ENCODE assay signal across 20 cellular contexts in the genomic region with DNA sequence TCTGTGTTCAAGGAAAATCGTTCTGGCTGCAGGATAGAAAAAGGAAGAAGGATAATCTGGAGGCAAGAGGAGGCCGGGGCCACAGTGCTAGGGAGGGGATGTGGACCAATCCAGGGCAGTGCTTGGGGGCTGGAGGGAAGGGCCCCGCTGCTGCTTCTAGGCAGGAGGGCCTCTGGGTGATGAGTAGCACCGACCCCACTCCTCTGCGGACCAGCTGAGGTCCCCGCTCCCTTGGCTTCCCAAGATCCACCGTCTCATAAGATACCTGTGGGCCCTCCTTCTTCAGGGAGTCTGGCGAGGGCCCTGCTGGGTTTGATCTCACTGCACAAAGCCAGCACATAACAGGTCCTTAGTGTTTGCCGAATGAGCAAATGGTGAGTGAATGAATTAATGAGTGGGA.
DNase-seq lines count a peak whose midpoint lies in the region; ATAC-seq and TF ChIP-seq lines count a peak whose summit lies in the region.
"Had no signal": no experiment of that assay in that cellular context is flagged by ENCODE, and none has a peak within 500 bp of the region (broad histone marks: within the 10 kb centered on the region; RNA-seq: fewer than 3 reads in every experiment).

No MANE protein-coding gene starts in this region.

- WGBS in SK-N-SH (ENCODE audit: low lambda C conversion rate), result 45% methylated on average over 6 of the region's 9 CpGs
- WGBS in endodermal cell (ENCODE audit: insufficient coverage in 1 of 2, insufficient read length in 1 of 2), 2 experiments, result 90 to 91% methylated on average over 5 to 9 of the region's 9 CpGs

- no peak for TF ChIP-seq RAD21 in SK-N-SH (IDR thresholded peaks at IDR 0.05; ENCODE audit: low read length)

- ATAC-seq in SK-N-SH treated with all-trans-retinoic acid at 6 μM for 48 hours, result no peak
- ATAC-seq: GM12878, HCT116 had no signal

- H3K4me2 ChIP-seq in SK-N-SH (no peak overlapping the region), neural progenitor cell (no peak overlapping the region)
- H3K4me2 ChIP-seq: BLaER1 treated with 17β-estradiol and CSF1 and Interleukin-3, amounts not matched to agents 10 nM and 100 nM had no signal

- no peaks in the 10 kb centered on the region for H3K9me3 ChIP-seq in SK-N-SH
- H3K9me3 ChIP-seq in endodermal cell (ENCODE audit: control insufficient read depth, low read length), result no peaks in the 10 kb centered on the region
- H3K9me3 ChIP-seq in neural progenitor cell (ENCODE audit: low read depth), result no peaks in the 10 kb centered on the region
- H3K9me3 ChIP-seq: BE2C had no signal

- H3K4me3 Mint-ChIP-seq in endodermal cell (no peak overlapping the region), neural progenitor cell (no peak overlapping the region)
- H3K4me3 Mint-ChIP-seq: CD14-positive monocyte; CD4-positive, alpha-beta T cell; CD8-positive, alpha-beta memory T cell; H9 had no signal

- H3K9me2 ChIP-seq in SK-N-SH, result no peaks in the 10 kb centered on the region

- CTCF ChIA-PET in SK-N-SH (lab: Yijun Ruan, JAX), result interaction anchor here (1.0 to 2.7 kb wide), 3 partner anchors 258 to 825 kb away, joined by 5 to 9 read pairs (median 6); no protein-coding TSS in a partner anchor

- H3K27me3 ChIP-seq in SK-N-SH (ENCODE audit: insufficient read depth), result no peaks in the 10 kb centered on the region
- H3K27me3 ChIP-seq in endodermal cell (ENCODE audit: control insufficient read depth, insufficient read depth, low read length, poor library complexity, severe bottlenecking), result no peaks in the 10 kb centered on the region
- H3K27me3 ChIP-seq in neural progenitor cell, result no peaks in the 10 kb centered on the region
- H3K27me3 ChIP-seq: BE2C; BLaER1 treated with 17β-estradiol and CSF1 and Interleukin-3, amounts not matched to agents 10 nM and 100 nM had no signal

- peaks cover 0 to 5% of the 10 kb centered on the region in 2 experiments; a peak in 1 of 4 replicates for H3K4me1 ChIP-seq in SK-N-SH (ENCODE audit: control insufficient read depth in 1 of 2, insufficient read depth in 2 of 2, low read depth in 1 of 2, low read length in 1 of 2)
- H3K4me1 ChIP-seq in endodermal cell (ENCODE audit: control insufficient read depth, insufficient read depth, low read length), result no peaks in the 10 kb centered on the region
- no peaks in the 10 kb centered on the region for H3K4me1 ChIP-seq in neural progenitor cell
- H3K4me1 ChIP-seq: BE2C had no signal

- no peak overlapping the region for H3K27ac Mint-ChIP-seq in endodermal cell
- H3K27ac Mint-ChIP-seq in neural progenitor cell, result peak overlapping the region; percentile 72
- H3K27ac Mint-ChIP-seq: CD14-positive monocyte; CD4-positive, alpha-beta T cell; CD8-positive, alpha-beta memory T cell; H9 had no signal

- TF ChIP-seq CTCF in SK-N-SH (IDR thresholded peaks at IDR 0.05), result no peak
- TF ChIP-seq CTCF in endodermal cell (conservative IDR thresholded peaks at IDR 0.05), result no peak
- TF ChIP-seq CTCF in neural progenitor cell (IDR thresholded peaks at IDR 0.05), result no peak

- H3K4me1 Mint-ChIP-seq in endodermal cell (no peaks in the 10 kb centered on the region), neural progenitor cell (peaks cover 9% of the 10 kb centered on the region)

- H3F3A ChIP-seq in SK-N-SH (replicated peaks; ENCODE audit: insufficient read depth) (no peaks in the 10 kb centered on the region), neural progenitor cell (ENCODE audit: low read depth) (no peaks in the 10 kb centered on the region)

- peaks cover 9% of the 10 kb centered on the region for H3K27me3 Mint-ChIP-seq in endodermal cell (ENCODE audit: insufficient read depth)
- H3K27me3 Mint-ChIP-seq in neural progenitor cell (ENCODE audit: insufficient read depth, low read depth), result peaks cover 3% of the 10 kb centered on the region

- H3K36me3 ChIP-seq in SK-N-SH (replicated peaks in 1 of 2; ENCODE audit: control insufficient read depth in 1 of 2, insufficient read depth in 2 of 2, low read length in 1 of 2), result no peaks in the 10 kb centered on the region
- no peaks in the 10 kb centered on the region for H3K36me3 ChIP-seq in endodermal cell (ENCODE audit: control insufficient read depth, insufficient read depth, low read length)
- H3K36me3 ChIP-seq in neural progenitor cell, result no peaks in the 10 kb centered on the region
- H3K36me3 ChIP-seq: BE2C; BLaER1 treated with 17β-estradiol and CSF1 and Interleukin-3, amounts not matched to agents 10 nM and 100 nM had no signal

- no peak overlapping the region for H3K27ac ChIP-seq in SK-N-SH (ENCODE audit: low read depth in 2 of 2, low read length in 1 of 2)
- H3K27ac ChIP-seq in endodermal cell (ENCODE audit: low read depth, low read length), result no peak overlapping the region
- H3K27ac ChIP-seq in neural progenitor cell, result no peak overlapping the region
- H3K27ac ChIP-seq: 22Rv1; BLaER1 treated with 17β-estradiol and CSF1 and Interleukin-3, amounts not matched to agents 10 nM and 100 nM; GM23248 had no signal

- H3K4me3 ChIP-seq in SK-N-SH (ENCODE audit: low read depth in 2 of 2, low read length in 1 of 2) (no peak overlapping the region), endodermal cell (ENCODE audit: low read length) (no peak overlapping the region), neural progenitor cell (no peak overlapping the region)
- H3K4me3 ChIP-seq: BLaER1 treated with 17β-estradiol and CSF1 and Interleukin-3, amounts not matched to agents 10 nM and 100 nM; GM12878; GM23248 had no signal

- H2AFZ ChIP-seq in SK-N-SH (ENCODE audit: low read depth) (no peak overlapping the region), neural progenitor cell (replicated peaks) (no peak overlapping the region)
- H2AFZ ChIP-seq: GM23248 had no signal

- POLR2A ChIA-PET in SK-N-SH (lab: Yijun Ruan, JAX), result no interaction called here

- H3K9me3 Mint-ChIP-seq in endodermal cell, result peaks cover 3% of the 10 kb centered on the region
- peaks cover 2% of the 10 kb centered on the region for H3K9me3 Mint-ChIP-seq in neural progenitor cell
- H3K9me3 Mint-ChIP-seq: CD4-positive, alpha-beta T cell; H9 had no signal

- TF ChIP-seq EP300 in SK-N-SH (IDR thresholded peaks at IDR 0.05; ENCODE audit: borderline replicate concordance in 1 of 2, low read depth in 1 of 2, low read length in 1 of 2), result no peak

- no peak overlapping the region for H3K9ac ChIP-seq in SK-N-SH
- H3K9ac ChIP-seq in endodermal cell (ENCODE audit: extremely low read depth, low read length, poor library complexity, severe bottlenecking), result no peak overlapping the region
- H3K9ac ChIP-seq in neural progenitor cell, result no peak overlapping the region
- H3K9ac ChIP-seq: BLaER1 treated with 17β-estradiol and CSF1 and Interleukin-3, amounts not matched to agents 10 nM and 100 nM; GM23248 had no signal

- H4K20me1 ChIP-seq in SK-N-SH (ENCODE audit: insufficient read depth) (no peaks in the 10 kb centered on the region), neural progenitor cell (ENCODE audit: low read depth) (no peaks in the 10 kb centered on the region)

- no peaks in the 10 kb centered on the region for H3K36me3 Mint-ChIP-seq in endodermal cell (ENCODE audit: low read depth)
- no peaks in the 10 kb centered on the region for H3K36me3 Mint-ChIP-seq in neural progenitor cell
- H3K36me3 Mint-ChIP-seq: CD14-positive monocyte; CD8-positive, alpha-beta memory T cell had no signal

- H3K79me2 ChIP-seq in SK-N-SH (ENCODE audit: insufficient read depth), result no peaks in the 10 kb centered on the region
- H3K79me2 ChIP-seq in neural progenitor cell (ENCODE audit: low read depth), result no peaks in the 10 kb centered on the region

- DNase-seq in SK-N-SH (peak; percentile 12), endodermal cell (peak; percentile 35), neural progenitor cell (ENCODE audit: low spot score) (no peak), OCI-M1 (lab: John Stamatoyannopoulos, UW) (no peak)
- no peak for DNase-seq in effector CD8-positive, alpha-beta T cell (lab: John Stamatoyannopoulos, UW)
- DNase-seq: AML-193; BE2C; CD4-positive, alpha-beta T cell; CD8-positive, alpha-beta memory T cell; DMS 273 treated with DMSO at 0.1 percent for 48 hours; DMS79; GDM1; H9 had no signal

TF ChIP-seq in SK-N-SH, 30 proteins besides CTCF, POLR2A, EP300 and RAD21:
- TF ChIP-seq POLR2AphosphoS5 (IDR thresholded peaks at IDR 0.05; ENCODE audit: low read depth, low read length), result no peak
- no peak for TF ChIP-seq CHD2 (IDR thresholded peaks at IDR 0.05; ENCODE audit: low read length, partially characterized antibody)
- TF ChIP-seq YY1 (IDR thresholded peaks at IDR 0.05; ENCODE audit: low read depth), result no peak
- TF ChIP-seq ELF1 (IDR thresholded peaks at IDR 0.05), result no peak
- no peak for TF ChIP-seq RFX5 (IDR thresholded peaks at IDR 0.05; ENCODE audit: low read length)
- TF ChIP-seq EZH2phosphoT487 (IDR thresholded peaks at IDR 0.05; ENCODE audit: borderline replicate concordance, low read depth), result no peak
- TF ChIP-seq FOSL2 (IDR thresholded peaks at IDR 0.05; ENCODE audit: borderline replicate concordance, low read depth), result no peak

TF ChIP-seq in SK-N-SH treated with all-trans-retinoic acid at 6 μM for 48 hours, 23 proteins besides CTCF, POLR2A, EP300 and RAD21:
- TF ChIP-seq ZC3H10 (CRISPR knock-in tag; IDR thresholded peaks at IDR 0.05) (no peak), ZFP3 (CRISPR knock-in tag; IDR thresholded peaks at IDR 0.05) (no peak)

Comparison
In these comparisons a context has a peak if more than half of its experiments do, and no peak if none do; other contexts are left out.
1. DNase-seq: peak in SK-N-SH (single experiment) and endodermal cell (single experiment); none in neural progenitor cell (single experiment), OCI-M1 (single experiment) and effector CD8-positive, alpha-beta T cell (single experiment).